ENCODE assay signal across 20 cellular contexts in the genomic region with DNA sequence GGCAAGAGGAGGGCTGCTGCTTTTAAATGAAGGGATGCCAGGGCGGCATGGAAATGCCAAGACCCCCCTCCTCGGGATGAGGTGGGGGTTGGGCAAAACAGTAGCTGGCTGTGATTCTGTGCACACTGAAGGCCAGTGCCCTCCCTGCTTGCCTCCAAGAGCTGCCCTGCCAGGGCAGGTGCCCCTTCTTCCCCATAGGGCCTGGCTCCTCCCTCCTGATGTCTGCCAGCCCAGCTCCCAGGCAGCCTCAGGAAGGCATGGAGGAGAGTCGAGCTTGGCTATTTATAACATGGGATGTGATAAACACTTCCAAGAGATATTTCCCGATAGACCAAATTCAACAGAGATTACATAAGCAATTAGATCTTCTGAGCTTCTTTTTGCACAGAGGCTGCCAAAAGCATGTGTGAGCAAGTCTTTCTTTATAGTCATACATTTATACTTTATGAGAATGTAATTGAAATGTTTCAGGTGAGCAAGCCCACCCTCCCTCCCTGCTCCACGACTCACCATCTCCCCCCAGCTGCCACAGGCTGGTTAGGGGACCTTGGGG. TPM values are rescaled to one million over a fixed set of nuclear protein-coding genes. Genes with fewer than 3 reads are reported as not detected.
A peak's percentile ranks its signal among the peaks of the same experiment; 100 is the strongest.
DNase-seq lines count a peak whose midpoint lies in the region; ATAC-seq and TF ChIP-seq lines count a peak whose summit lies in the region.
"Had no signal": no experiment of that assay in that cellular context is flagged by ENCODE, and none has a peak within 500 bp of the region (broad histone marks: within the 10 kb centered on the region; RNA-seq: fewer than 3 reads in every experiment).

No MANE protein-coding gene starts in this region.

- H3K27ac Mint-ChIP-seq in brain = peak overlapping the region in 3 of 5 experiments; percentile 55 to 82 (median 61)
- H3K27ac Mint-ChIP-seq: CD4-positive, alpha-beta memory T cell; H9; HFFc6 had no signal

- in situ Hi-C loops in ACHN (cut with HindIII; ENCODE audit: low pct_ligation_motif_present, low pct_unique_long_range_greater_than_20kb, low sequenced_read_pairs) = no loop called here

- intact Hi-C loops in sciatic nerve (cut with DNase I) = no loop called here

- ATAC-seq in sciatic nerve = peak; percentile 35
- ATAC-seq: K562 had no signal

- peaks cover 0 to 13% (median 3%) of the 10 kb centered on the region in 5 experiments for H3K9me3 Mint-ChIP-seq in brain
- H3K9me3 Mint-ChIP-seq: CD4-positive, alpha-beta memory T cell; HFFc6 had no signal

- H3K36me3 Mint-ChIP-seq in brain = peaks cover 5% of the 10 kb centered on the region
- H3K36me3 Mint-ChIP-seq: CD4-positive, alpha-beta memory T cell had no signal

- TF ChIP-seq CTCF in brain (conservative IDR thresholded peaks at IDR 0.05) (no peak), fibroblast of the aortic adventitia (IDR thresholded peaks at IDR 0.05; ENCODE audit: insufficient read depth, low read length) (no peak)

- H3K27ac ChIP-seq in substantia nigra (ENCODE audit: low read depth, low read length, poor library complexity, severe bottlenecking) = no peak overlapping the region
- H3K27ac ChIP-seq: BLaER1, GM23248 had no signal

- H3K4me3 Mint-ChIP-seq in brain = no peak overlapping the region
- H3K4me3 Mint-ChIP-seq: CD4-positive, alpha-beta memory T cell; H9; HFFc6 had no signal

- peaks cover 34% of the 10 kb centered on the region for H3K4me1 Mint-ChIP-seq in brain
- H3K4me1 Mint-ChIP-seq: CD4-positive, alpha-beta memory T cell had no signal

- no peak overlapping the region for H3K4me3 ChIP-seq in fibroblast of the aortic adventitia (ENCODE audit: low read depth, low read length)
- H3K4me3 ChIP-seq: BLaER1, GM23248, K562, MG63 had no signal

- peaks cover 24% of the 10 kb centered on the region for H3K27me3 Mint-ChIP-seq in brain
- H3K27me3 Mint-ChIP-seq: CD4-positive, alpha-beta memory T cell had no signal

- peak; percentile 17 for DNase-seq in NCI-H226
- peak; percentile 17 for DNase-seq in fibroblast of the aortic adventitia (ENCODE audit: low read depth)
- no peak for DNase-seq in sciatic nerve (ENCODE audit: low spot score)
- DNase-seq in stimulated activated CD4-positive, alpha-beta T cell treated with anti-CD3 and anti-CD28 coated beads, Interleukin-15, amount 100 ng/mL, for 24 hours = no peak
- no peak for DNase-seq in substantia nigra (lab: John Stamatoyannopoulos, UW)
- no peak for DNase-seq in ACHN
- DNase-seq: CD4-positive, alpha-beta memory T cell; DND-41; GM23248; H9; HFFc6; MG63; NCI-H1417; NCI-H187; NCI-H510A; OCI-M1; SHP77 had no signal

RNA-seq across cellular contexts. Expression of gene PJA1, which starts 45.3 kb away (rescaled TPM):
- polyA plus RNA-seq in brain (ENCODE audit: insufficient read depth, low read depth, low replicate concordance) = 105 TPM
- total RNA-seq in fibroblast of the aortic adventitia (ENCODE audit: low replicate concordance) (15.7 and 31.2 TPM in 2 replicates), sciatic nerve (47.5 TPM)

Comparison
In these comparisons a context has a peak if more than half of its experiments do, and no peak if none do; other contexts are left out.
1. DNase-seq: peak in NCI-H226 (single experiment) and fibroblast of the aortic adventitia (single experiment); none in sciatic nerve (single experiment), stimulated activated CD4-positive, alpha-beta T cell treated with anti-CD3 and anti-CD28 coated beads, Interleukin-15, amount 100 ng/mL, for 24 hours (single experiment), substantia nigra (0 of 49) and ACHN (single experiment).